In genomic region chr10:101536800-101537199, GRCh38 we compare ENCODE assay signal across 8 cellular contexts. TPM values are rescaled to one million over a fixed set of nuclear protein-coding genes. Genes with fewer than 3 reads are reported as not detected.
DNase-seq lines count a peak whose midpoint lies in the region; ATAC-seq and TF ChIP-seq lines count a peak whose summit lies in the region.

No MANE protein-coding gene starts in this region.

- no peaks in the 10 kb centered on the region for H3K79me1 ChIP-seq in mesendoderm (ENCODE audit: low read length)

- no peak overlapping the region for H2AFZ ChIP-seq in DND-41 (ENCODE audit: low read depth, low read length)

- no peak overlapping the region for H3K23ac ChIP-seq in mesendoderm (ENCODE audit: low read length)

- peaks cover 19% of the 10 kb centered on the region; the same call in 1 of the 2 replicates for H3K36me3 ChIP-seq in DND-41 (ENCODE audit: insufficient read depth, low read length)
- H3K36me3 ChIP-seq in mesendoderm (ENCODE audit: control insufficient read depth, insufficient read depth, low read length), result no peaks in the 10 kb centered on the region

- H3K4me3 ChIP-seq in DND-41 (ENCODE audit: low read depth in 1 of 2, low read length in 2 of 2) (no peak overlapping the region), HL-60 (replicated peaks; ENCODE audit: insufficient read depth, low read length) (no peak overlapping the region), mesendoderm (ENCODE audit: low read length) (no peak overlapping the region)

- H2BK120ac ChIP-seq in mesendoderm (ENCODE audit: low read depth, low read length), result no peak overlapping the region

- no peak overlapping the region for H2AK5ac ChIP-seq in mesendoderm (ENCODE audit: low read length)

- no peak overlapping the region for H4K8ac ChIP-seq in mesendoderm (ENCODE audit: low read depth, low read length)

- no peaks in the 10 kb centered on the region for H3K27me3 ChIP-seq in DND-41 (ENCODE audit: insufficient read depth, low read length, poor library complexity)
- H3K27me3 ChIP-seq in HL-60 (ENCODE audit: insufficient read depth, poor library complexity, severe bottlenecking), result no peaks in the 10 kb centered on the region
- no peaks in the 10 kb centered on the region for H3K27me3 ChIP-seq in mesendoderm (ENCODE audit: insufficient read depth, low read length, poor library complexity)

- H3K56ac ChIP-seq in mesendoderm (ENCODE audit: low read length), result no peak overlapping the region

- H3K4me2 ChIP-seq in DND-41 (ENCODE audit: insufficient read depth, low read length) (no peak overlapping the region), mesendoderm (ENCODE audit: low read length) (no peak overlapping the region)

- H3K4ac ChIP-seq in mesendoderm (ENCODE audit: low read depth, low read length), result no peak overlapping the region

- TF ChIP-seq CTCF in DND-41 (IDR thresholded peaks at IDR 0.05; ENCODE audit: borderline replicate concordance, extremely low read depth, low read length, poor library complexity, severe bottlenecking), result peak; percentile 69
- peak; percentile 12 for TF ChIP-seq CTCF in HL-60 (IDR thresholded peaks at IDR 0.05; ENCODE audit: insufficient read depth, low read length)

- H3K4me1 ChIP-seq in DND-41 (ENCODE audit: insufficient read depth, low read length) (no peaks in the 10 kb centered on the region), mesendoderm (ENCODE audit: control insufficient read depth, low read depth, low read length) (no peaks in the 10 kb centered on the region)

- H3K9me3 ChIP-seq in DND-41 (ENCODE audit: insufficient read depth, low read length, severe bottlenecking), result no peaks in the 10 kb centered on the region

- ATAC-seq in DND-41 (ENCODE audit: insufficient read depth, low read depth), result peak; percentile 47; the same call in 1 of the 3 replicates
- ATAC-seq in GM18520 (IDR thresholded peaks at IDR 0.05; ENCODE audit: unreplicated experiment), result no peak

- H4K5ac ChIP-seq in mesendoderm (ENCODE audit: low read length), result no peak overlapping the region

- H3K79me2 ChIP-seq in DND-41 (ENCODE audit: insufficient read depth, low read length) (no peaks in the 10 kb centered on the region), mesendoderm (ENCODE audit: control insufficient read depth, insufficient read depth, low read length) (no peaks in the 10 kb centered on the region)

- no peak overlapping the region for H3K18ac ChIP-seq in mesendoderm (ENCODE audit: low read length)

- no peak overlapping the region for H2BK15ac ChIP-seq in mesendoderm (replicated peaks; ENCODE audit: low read depth)

- H3K27ac ChIP-seq in DND-41 (ENCODE audit: low read length), result no peak overlapping the region
- H3K27ac ChIP-seq in HL-60 (replicated peaks), result no peak overlapping the region
- H3K27ac ChIP-seq in mesendoderm (ENCODE audit: low read depth, low read length), result no peak overlapping the region

- H3K9ac ChIP-seq in DND-41 (ENCODE audit: low read depth, low read length) (no peak overlapping the region), mesendoderm (ENCODE audit: low read length) (no peak overlapping the region)

- H4K20me1 ChIP-seq in DND-41 (ENCODE audit: insufficient read depth, low read length), result no peaks in the 10 kb centered on the region

- H2BK5ac ChIP-seq in mesendoderm (ENCODE audit: low read length), result no peak overlapping the region

- DNase-seq in DND-41 (no peak), HL-60 (ENCODE audit: low read depth in 1 of 2, low spot score in 1 of 2) (no peak), amniotic epithelial cell (ENCODE audit: low read depth) (peak; percentile 30), mesendoderm (peak; percentile 50), GOT3 (lab: John Stamatoyannopoulos, UW) (no peak), DMS153 treated with DMSO at 0.1 percent for 48 hours (lab: John Stamatoyannopoulos, UW; ENCODE audit: unreplicated experiment) (no peak)
- DNase-seq in activated CD4-positive, alpha-beta T cell treated with anti-CD3 and anti-CD28 coated beads, Interleukin-2, amount 50 U/mL, for 48 hours, result no peak

RNA-seq across cellular contexts. Expression of gene POLL, which starts 51.3 kb away (rescaled TPM):
- 9.4 TPM for polyA plus RNA-seq in mesendoderm (2013, experiment 1 of 2)
- 10.0 TPM for polyA plus RNA-seq in mesendoderm (2013, experiment 2 of 2)

RNA-seq across cellular contexts. Expression of gene DPCD, which starts 51.3 kb away (rescaled TPM):
- polyA plus RNA-seq in mesendoderm (2013, experiment 1 of 2), result 29.5 TPM
- polyA plus RNA-seq in mesendoderm (2013, experiment 2 of 2), result 27.4 TPM

Comparison
In these comparisons a context has a peak if more than half of its experiments do, and no peak if none do; other contexts are left out.
1. DNase-seq: peak in amniotic epithelial cell (single experiment) and mesendoderm (single experiment); none in DND-41 (single experiment), HL-60 (0 of 2), GOT3 (single experiment), DMS153 treated with DMSO at 0.1 percent for 48 hours (single experiment) and activated CD4-positive, alpha-beta T cell treated with anti-CD3 and anti-CD28 coated beads, Interleukin-2, amount 50 U/mL, for 48 hours (0 of 2).